Comparison of ENCODE assay signal across 14 cellular contexts in genomic region chr9:70079364-70080103, GRCh38. TPM values are rescaled to one million over a fixed set of nuclear protein-coding genes. Genes with fewer than 3 reads are reported as not detected.
DNase-seq lines count a peak whose midpoint lies in the region; ATAC-seq and TF ChIP-seq lines count a peak whose summit lies in the region.
"Had no signal": no experiment of that assay in that cellular context is flagged by ENCODE, and none has a peak within 500 bp of the region (broad histone marks: within the 10 kb centered on the region; RNA-seq: fewer than 3 reads in every experiment).

No MANE protein-coding gene starts in this region.

- no peaks in the 10 kb centered on the region for H3K36me3 Mint-ChIP-seq in nephron progenitor cell (ENCODE audit: low read depth)

- no peak overlapping the region for H3K27ac Mint-ChIP-seq in nephron progenitor cell
- H3K27ac Mint-ChIP-seq: activated T-cell treated with anti-CD3 and anti-CD28 coated beads, Interleukin-2, amount 50 U/mL, for 72 hours; dendritic cell treated with granulocyte-macrophage colony-stimulating factor and Interleukin-4, amounts not matched to agents 40 ng/mL and 50 ng/mL, for 4 days had no signal

- peak; percentile 20 for DNase-seq in NOMO-1 treated with DMSO at 0.1 percent for 48 hours (lab: John Stamatoyannopoulos, UW; ENCODE audit: unreplicated experiment)
- DNase-seq in NOMO-1 treated with dmso at 0.1 percent for 144 hours (lab: John Stamatoyannopoulos, UW; ENCODE audit: unreplicated experiment), result no peak
- DNase-seq in NCI-H510A (lab: John Stamatoyannopoulos, UW), result peak; percentile 83
- peak; percentile 70 for DNase-seq in fibroblast of peridontal ligament (ENCODE audit: extremely low read depth)
- peak; percentile 25 for DNase-seq in testis
- no peak for DNase-seq in epidermal melanocyte (ENCODE audit: insufficient read length, low spot score)
- no peak for DNase-seq in nephron progenitor cell
- DNase-seq: activated T-cell treated with anti-CD3 and anti-CD28 coated beads, Interleukin-2, amount 50 U/mL, for 72 hours; NCI-H226; T1000 had no signal

- H3K9me3 Mint-ChIP-seq in nephron progenitor cell, result no peaks in the 10 kb centered on the region
- H3K9me3 Mint-ChIP-seq: activated T-cell treated with anti-CD3 and anti-CD28 coated beads, Interleukin-2, amount 50 U/mL, for 72 hours; dendritic cell treated with granulocyte-macrophage colony-stimulating factor and Interleukin-4, amounts not matched to agents 40 ng/mL and 50 ng/mL, for 4 days had no signal

- WGBS in testis, 2 donors, result 45 to 66% methylated on average over 2 of the region's 2 CpGs

- peak overlapping the region; percentile 46 to 90 for H3K27ac ChIP-seq in testis
- H3K27ac ChIP-seq: A549 had no signal

- no peaks in the 10 kb centered on the region for H3K9me3 ChIP-seq in testis
- H3K9me3 ChIP-seq: A549, prostate gland had no signal

- TF ChIP-seq POLR2A in testis (IDR thresholded peaks at IDR 0.05), result no peak

- no peak overlapping the region for H3K4me3 Mint-ChIP-seq in nephron progenitor cell
- H3K4me3 Mint-ChIP-seq: activated T-cell treated with anti-CD3 and anti-CD28 coated beads, Interleukin-2, amount 50 U/mL, for 72 hours; dendritic cell treated with granulocyte-macrophage colony-stimulating factor and Interleukin-4, amounts not matched to agents 40 ng/mL and 50 ng/mL, for 4 days had no signal

- ATAC-seq in HG02610 (IDR thresholded peaks at IDR 0.05; ENCODE audit: unreplicated experiment), result no peak
- ATAC-seq: activated T-cell treated with anti-CD3 and anti-CD28 coated beads, Interleukin-2, amount 50 U/mL, for 72 hours had no signal

- peaks cover 19% of the 10 kb centered on the region for H3K4me1 Mint-ChIP-seq in nephron progenitor cell

- no peak overlapping the region for H3K4me3 ChIP-seq in testis
- H3K4me3 ChIP-seq: A549, prostate gland had no signal

- TF ChIP-seq CTCF in testis (IDR thresholded peaks at IDR 0.05) (no peak), nephron progenitor cell (IDR thresholded peaks at IDR 0.05) (no peak)

- intact Hi-C loops in testis (cut with DNase I; ENCODE audit: low total_unique reads), result no loop called here

- H3K27me3 Mint-ChIP-seq in nephron progenitor cell (ENCODE audit: low read depth, poor library complexity), result peaks cover 3% of the 10 kb centered on the region
- H3K27me3 Mint-ChIP-seq: dendritic cell treated with granulocyte-macrophage colony-stimulating factor and Interleukin-4, amounts not matched to agents 40 ng/mL and 50 ng/mL, for 4 days had no signal

- H3K27me3 ChIP-seq in testis, result no peaks in the 10 kb centered on the region

- no peaks in the 10 kb centered on the region for H3K36me3 ChIP-seq in testis (ENCODE audit: low read depth, missing control alignments)
- H3K36me3 ChIP-seq: prostate gland had no signal

- H3K4me1 ChIP-seq in testis, result peaks cover 62% of the 10 kb centered on the region
- H3K4me1 ChIP-seq: A549, prostate gland had no signal

RNA-seq across cellular contexts. Expression of gene MAMDC2, which starts 35.9 kb away (rescaled TPM):
- total RNA-seq in testis, result 10 to 100 TPM; 13.7 to 28.3 TPM
- polyA plus RNA-seq in testis (ENCODE audit: insufficient read depth, low read depth, low replicate concordance), result 15.1 TPM
- total RNA-seq: activated T-cell treated with anti-CD3 and anti-CD28 coated beads, Interleukin-2, amount 50 U/mL, for 72 hours had no signal

Comparison
In these comparisons a context has a peak if more than half of its experiments do, and no peak if none do; other contexts are left out.
1. DNase-seq: peak in NOMO-1 treated with DMSO at 0.1 percent for 48 hours (single experiment), NCI-H510A (single experiment), fibroblast of peridontal ligament (single experiment) and testis (single experiment); none in NOMO-1 treated with dmso at 0.1 percent for 144 hours (single experiment), epidermal melanocyte (single experiment) and nephron progenitor cell (single experiment).